8 cellular contexts compared by ENCODE assay signal in genomic region chr21:45608742-45609471, GRCh38. TPM values are rescaled to one million over a fixed set of nuclear protein-coding genes. Genes with fewer than 3 reads are reported as not detected.
DNase-seq lines count a peak whose midpoint lies in the region; ATAC-seq and TF ChIP-seq lines count a peak whose summit lies in the region.
"Not testable (repeated sequence)": the region's sequence is repeated elsewhere in the genome, so short reads cannot be mapped to it uniquely, and the experiment has no call there.

No MANE protein-coding gene starts in this region.

- ATAC-seq in CD8-positive, alpha-beta T cell, result peak; percentile 70
- peak in 2 of 4 experiments; percentile 25 to 77 for ATAC-seq in T-cell (replicated peaks in 1 of 4)

- not testable (repeated sequence) for H3K27me3 ChIP-seq in CD8-positive, alpha-beta T cell (ENCODE audit: insufficient read depth, low read length); endodermal cell (ENCODE audit: control insufficient read depth, insufficient read depth, low read length, poor library complexity, severe bottlenecking)

- TF ChIP-seq RAD21 in Ishikawa (IDR thresholded peaks at IDR 0.05; ENCODE audit: low read depth), result not testable (repeated sequence)

- H3K27ac Mint-ChIP-seq in CD8-positive, alpha-beta T cell, result peak overlapping the region; percentile 66
- H3K27ac Mint-ChIP-seq in T-cell, endodermal cell: not testable (repeated sequence)

- peak in 2 of 7 experiments; percentile 34 to 64 for DNase-seq in CD8-positive, alpha-beta T cell
- DNase-seq in NCI-H69 (lab: John Stamatoyannopoulos, UW) (peak; percentile 50), T-cell (peak in 30 of 34 experiments; percentile 12 to 65 (median 42)), endodermal cell (peak; percentile 22)
- DNase-seq in activated CD4-positive, alpha-beta T cell treated with anti-CD3 and anti-CD28 coated beads, Interleukin-2, amount 50 U/mL, for 1 hour, result peak; percentile 40
- DNase-seq in activated effector memory CD4-positive, alpha-beta T cell treated with anti-CD3 and anti-CD28 coated beads, Interleukin-2, amount 50 U/mL, for 16 hours, result peak; percentile 66
- peak; percentile 15 to 50 (median 27) for DNase-seq in stimulated activated naive CD4-positive, alpha-beta T cell (lab: John Stamatoyannopoulos, UW)

- not testable (repeated sequence) for H3K9me3 ChIP-seq in CD8-positive, alpha-beta T cell (ENCODE audit: low read length); endodermal cell (ENCODE audit: control insufficient read depth, low read length)

- H3K27ac ChIP-seq in CD8-positive, alpha-beta T cell (ENCODE audit: low read depth, low read length); endodermal cell (ENCODE audit: low read depth, low read length): not testable (repeated sequence)

- not testable (repeated sequence) for H3K9me3 Mint-ChIP-seq in CD8-positive, alpha-beta T cell; T-cell; endodermal cell

- POLR2A ChIA-PET in CD8-positive, alpha-beta T cell (lab: Charles Lee); T-cell (lab: Charles Lee): not testable (repeated sequence)

- CTCF ChIA-PET in CD8-positive, alpha-beta T cell (lab: Charles Lee), result not testable (repeated sequence)
- CTCF ChIA-PET in T-cell (lab: Charles Lee), result interaction anchor here in 1 of 2 donors (0.7 kb wide), 1 partner anchor 805 kb away, joined by 3 read pairs; no protein-coding TSS in a partner anchor

- not testable (repeated sequence) for H3K9ac ChIP-seq in endodermal cell (ENCODE audit: extremely low read depth, low read length, poor library complexity, severe bottlenecking)

- not testable (repeated sequence) for H3K36me3 ChIP-seq in CD8-positive, alpha-beta T cell (ENCODE audit: insufficient read depth, low read length); endodermal cell (ENCODE audit: control insufficient read depth, insufficient read depth, low read length)

- not testable (repeated sequence) for H3K4me1 ChIP-seq in CD8-positive, alpha-beta T cell (ENCODE audit: insufficient read depth, low read length); endodermal cell (ENCODE audit: control insufficient read depth, insufficient read depth, low read length)

- 67 to 70% methylated on average over 2 to 14 of the region's 15 CpGs for WGBS in endodermal cell (ENCODE audit: insufficient coverage in 1 of 2, insufficient read length in 1 of 2), 2 experiments

- not testable (repeated sequence) for TF ChIP-seq EP300 in Ishikawa (IDR thresholded peaks at IDR 0.05; ENCODE audit: borderline replicate concordance)

- TF ChIP-seq CTCF in CD8-positive, alpha-beta T cell (IDR thresholded peaks at IDR 0.05); endodermal cell (conservative IDR thresholded peaks at IDR 0.05): not testable (repeated sequence)

- H3K27me3 Mint-ChIP-seq in CD8-positive, alpha-beta T cell (ENCODE audit: low read depth), result not testable (repeated sequence)
- H3K27me3 Mint-ChIP-seq in T-cell, result peaks cover 4 to 12% of the 10 kb centered on the region in 2 donors
- H3K27me3 Mint-ChIP-seq in endodermal cell (ENCODE audit: insufficient read depth), result peaks cover 11% of the 10 kb centered on the region

- intact Hi-C loops in CD8-positive, alpha-beta T cell (cut with DNase I, micrococcal nuclease), result not testable (repeated sequence)

- H3K4me1 Mint-ChIP-seq in CD8-positive, alpha-beta T cell (ENCODE audit: low read depth), result peaks cover 17% of the 10 kb centered on the region
- H3K4me1 Mint-ChIP-seq in T-cell, result peaks cover 23 to 32% (median 28%) of the 10 kb centered on the region in 3 donors
- not testable (repeated sequence) for H3K4me1 Mint-ChIP-seq in endodermal cell

- not testable (repeated sequence) for H3K4me3 Mint-ChIP-seq in CD8-positive, alpha-beta T cell; endodermal cell
- H3K4me3 Mint-ChIP-seq in T-cell, result peak overlapping the region in 2 of 3 donors; percentile 26 to 46

- not testable (repeated sequence) for H3K4me3 ChIP-seq in CD8-positive, alpha-beta T cell (ENCODE audit: low read depth, low read length); endodermal cell (ENCODE audit: low read length)

- H3K36me3 Mint-ChIP-seq in CD8-positive, alpha-beta T cell; T-cell; endodermal cell (ENCODE audit: low read depth): not testable (repeated sequence)

TF ChIP-seq in Ishikawa, 13 proteins besides CTCF, POLR2A, EP300 and RAD21:
- peak; percentile 95 for TF ChIP-seq TCF12 (IDR thresholded peaks at IDR 0.05; ENCODE audit: low read depth)
TF ChIP-seq in Ishikawa: peak in this region for 1; not testable (repeated sequence) for 12.

RNA-seq across cellular contexts. Expression of gene PCBP3, which starts 34.6 kb away (rescaled TPM):
- 1 to 10 TPM; 1.3 to 2.4 TPM for total RNA-seq in CD8-positive, alpha-beta T cell
- 1 to 10 TPM; 1.5 to 4.2 (median 2.8) TPM for total RNA-seq in T-cell
- total RNA-seq in endodermal cell, result 10 to 100 TPM in 1 of 2 donors, 1 to 10 TPM in 1; 2.1 to 10.6 TPM
- polyA plus RNA-seq in endodermal cell (2013, experiment 1 of 2), result 4.2 TPM
- polyA plus RNA-seq in endodermal cell (2013, experiment 2 of 2), result 3.2 TPM
